ENCODE assay signal across 15 cellular contexts in the genomic region with DNA sequence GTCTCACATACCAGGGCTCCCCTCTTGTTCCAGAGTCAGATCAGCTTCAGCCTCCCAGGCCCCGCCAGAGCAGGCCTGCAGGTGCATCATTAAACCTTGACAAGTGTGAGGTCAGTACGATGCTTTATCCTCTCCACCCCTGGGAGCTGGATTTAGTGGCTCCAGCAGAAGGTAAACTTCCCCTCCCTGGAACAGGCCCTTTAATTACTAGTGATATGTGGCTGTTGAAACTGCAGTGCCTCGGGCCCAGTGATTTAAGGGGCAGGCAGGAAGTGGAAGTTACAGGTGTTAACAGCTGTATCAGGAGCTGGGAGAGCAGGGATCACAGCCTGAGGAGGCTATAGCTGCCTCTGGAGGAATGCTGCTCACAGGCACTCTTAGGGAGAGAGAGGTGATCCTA.
A peak's percentile ranks its signal among the peaks of the same experiment; 100 is the strongest.
DNase-seq lines count a peak whose midpoint lies in the region; ATAC-seq lines count a peak whose summit lies in the region.
"Had no signal": no experiment of that assay in that cellular context is flagged by ENCODE, and none has a peak within 500 bp of the region (broad histone marks: within the 10 kb centered on the region; RNA-seq: fewer than 3 reads in every experiment).

No MANE protein-coding gene starts in this region.

- H3K4me3 Mint-ChIP-seq in activated T-helper 17 cell treated with anti-CD3 and anti-CD28 coated beads, Interleukin-2, amount 50 U/mL, for 72 hours, result no peak overlapping the region
- H3K4me3 Mint-ChIP-seq: CD8-positive, alpha-beta memory T cell; H9 had no signal

- no peak for ATAC-seq in HG03439 (IDR thresholded peaks at IDR 0.05; ENCODE audit: unreplicated experiment)
- ATAC-seq in activated T-helper 17 cell treated with anti-CD3 and anti-CD28 coated beads, Interleukin-2, amount 50 U/mL, for 72 hours (replicated peaks), result no peak

- H3K9me3 Mint-ChIP-seq in activated T-helper 17 cell treated with anti-CD3 and anti-CD28 coated beads, Interleukin-2, amount 50 U/mL, for 72 hours, result no peaks in the 10 kb centered on the region
- H3K9me3 Mint-ChIP-seq: H9 had no signal

- H3K4me1 Mint-ChIP-seq in activated T-helper 17 cell treated with anti-CD3 and anti-CD28 coated beads, Interleukin-2, amount 50 U/mL, for 72 hours, result no peaks in the 10 kb centered on the region
- H3K4me1 Mint-ChIP-seq: CD8-positive, alpha-beta memory T cell had no signal

- H3K27ac Mint-ChIP-seq in activated T-helper 17 cell treated with anti-CD3 and anti-CD28 coated beads, Interleukin-2, amount 50 U/mL, for 72 hours, result no peak overlapping the region
- H3K27ac Mint-ChIP-seq: CD8-positive, alpha-beta memory T cell; H9 had no signal

- DNase-seq in NCI-H1436 (lab: John Stamatoyannopoulos, UW), result peak; percentile 8
- no peak for DNase-seq in NCI-H1436 treated with DMSO at 0.1 percent for 48 hours (lab: John Stamatoyannopoulos, UW)
- DNase-seq in DMS79 treated with DMSO at 0.1 percent for 48 hours (lab: John Stamatoyannopoulos, UW), result peak; percentile 49
- peak; percentile 28 for DNase-seq in NCI-H748 treated with DMSO at 0.1 percent for 48 hours (lab: John Stamatoyannopoulos, UW)
- peak; percentile 67 for DNase-seq in islet precursor cell
- no peak for DNase-seq in NCI-H2171 treated with DMSO at 0.1 percent for 48 hours (lab: John Stamatoyannopoulos, UW)
- DNase-seq: CD8-positive, alpha-beta memory T cell; H9; MG63; NCI-H1092; NCI-H1930; RPMI8226; T-helper 2 cell had no signal

- no peaks in the 10 kb centered on the region for H3K36me3 Mint-ChIP-seq in activated T-helper 17 cell treated with anti-CD3 and anti-CD28 coated beads, Interleukin-2, amount 50 U/mL, for 72 hours (ENCODE audit: low read depth)
- H3K36me3 Mint-ChIP-seq: CD8-positive, alpha-beta memory T cell had no signal

- H3K27me3 Mint-ChIP-seq in activated T-helper 17 cell treated with anti-CD3 and anti-CD28 coated beads, Interleukin-2, amount 50 U/mL, for 72 hours, result peaks cover 27% of the 10 kb centered on the region

Comparison
In these comparisons a context has a peak if more than half of its experiments do, and no peak if none do; other contexts are left out.
1. DNase-seq: peak in NCI-H1436 (single experiment), DMS79 treated with DMSO at 0.1 percent for 48 hours (single experiment), NCI-H748 treated with DMSO at 0.1 percent for 48 hours (single experiment) and islet precursor cell (single experiment); none in NCI-H1436 treated with DMSO at 0.1 percent for 48 hours (single experiment) and NCI-H2171 treated with DMSO at 0.1 percent for 48 hours (single experiment).